10 cellular contexts compared by ENCODE assay signal in genomic region chr22:35761037-35761436, GRCh38. TPM values are rescaled to one million over a fixed set of nuclear protein-coding genes. Genes with fewer than 3 reads are reported as not detected.
DNase-seq lines count a peak whose midpoint lies in the region; ATAC-seq and TF ChIP-seq lines count a peak whose summit lies in the region.
"Had no signal": no experiment of that assay in that cellular context is flagged by ENCODE, and none has a peak within 500 bp of the region (broad histone marks: within the 10 kb centered on the region; RNA-seq: fewer than 3 reads in every experiment).

No MANE protein-coding gene starts in this region.

- H3K9me3 ChIP-seq in OCI-LY1 (ENCODE audit: low read length), result no peaks in the 10 kb centered on the region
- no peaks in the 10 kb centered on the region for H3K9me3 ChIP-seq in neural cell (ENCODE audit: low read length)
- H3K9me3 ChIP-seq: HAP-1 had no signal

- TF ChIP-seq CTCF in GM12864 (IDR thresholded peaks at IDR 0.05; ENCODE audit: low read depth, low read length, missing control alignments) (peak; percentile 23), OCI-LY1 (IDR thresholded peaks at IDR 0.05; ENCODE audit: low read length) (peak; percentile 48), epithelial cell of esophagus (IDR thresholded peaks at IDR 0.05; ENCODE audit: insufficient read depth, low read depth, low read length, missing control alignments) (peak; percentile 21), neural cell (IDR thresholded peaks at IDR 0.05; ENCODE audit: poor library complexity, severe bottlenecking) (peak; percentile 35), GM13976 (IDR thresholded peaks at IDR 0.05; ENCODE audit: borderline replicate concordance, control extremely low read depth, extremely low read depth, insufficient read depth, missing control alignments) (no peak)

- H3K79me2 ChIP-seq in OCI-LY1 (ENCODE audit: insufficient read depth, low read length) (no peaks in the 10 kb centered on the region), neural cell (replicated peaks; ENCODE audit: insufficient read depth, low read length) (no peaks in the 10 kb centered on the region)

- H4K20me1 ChIP-seq in OCI-LY1 (ENCODE audit: insufficient read depth, low read length) (no peaks in the 10 kb centered on the region), neural cell (ENCODE audit: insufficient read depth) (no peaks in the 10 kb centered on the region)

- H3F3A ChIP-seq in OCI-LY1 (ENCODE audit: insufficient read depth, low read length), result no peaks in the 10 kb centered on the region
- no peaks in the 10 kb centered on the region for H3F3A ChIP-seq in neural cell (ENCODE audit: insufficient read depth, low read length, poor library complexity, severe bottlenecking)

- H3K27ac ChIP-seq in OCI-LY1 (ENCODE audit: low read depth, low read length, poor library complexity, severe bottlenecking) (peak overlapping the region; percentile 99), neural cell (ENCODE audit: low read length) (no peak overlapping the region)

- H3K4me2 ChIP-seq in OCI-LY1 (ENCODE audit: low read length) (no peak overlapping the region), neural cell (ENCODE audit: low read length) (no peak overlapping the region)

- no peaks in the 10 kb centered on the region for H3K27me3 ChIP-seq in OCI-LY1 (ENCODE audit: insufficient read depth, low read length)
- no peaks in the 10 kb centered on the region for H3K27me3 ChIP-seq in neural cell (ENCODE audit: insufficient read depth, low read depth, low read length)

- H3K36me3 ChIP-seq in OCI-LY1 (ENCODE audit: insufficient read depth, low read length) (peaks cover 76% of the 10 kb centered on the region), neural cell (ENCODE audit: insufficient read depth, low read length) (peaks cover 38% of the 10 kb centered on the region)

- no peak for TF ChIP-seq EP300 in neural cell (conservative IDR thresholded peaks at IDR 0.05; ENCODE audit: poor library complexity, severe bottlenecking)

- DNase-seq in GM12864 (ENCODE audit: low read depth), result no peak
- DNase-seq in epithelial cell of esophagus (ENCODE audit: low read depth), result peak; percentile 18
- DNase-seq in GM13976 (ENCODE audit: low spot score), result no peak
- DNase-seq: naive B cell had no signal

- H3K4me3 ChIP-seq in GM12864 (ENCODE audit: low read depth, low read length) (no peak overlapping the region), OCI-LY1 (ENCODE audit: low read depth, low read length, poor library complexity, severe bottlenecking) (no peak overlapping the region), epithelial cell of esophagus (ENCODE audit: low read length) (no peak overlapping the region), neural cell (ENCODE audit: low read length) (no peak overlapping the region)
- H3K4me3 ChIP-seq: HAP-1 had no signal

- H3K9ac ChIP-seq in OCI-LY1 (ENCODE audit: low read length), result no peak overlapping the region; the same call in 1 of the 2 replicates
- H3K9ac ChIP-seq in neural cell (ENCODE audit: low read length), result no peak overlapping the region

- TF ChIP-seq RAD21 in neural cell (conservative IDR thresholded peaks at IDR 0.05), result peak; percentile 44

- peaks cover 72% of the 10 kb centered on the region for H3K4me1 ChIP-seq in OCI-LY1 (ENCODE audit: insufficient read depth, low read length, severe bottlenecking)
- H3K4me1 ChIP-seq: HAP-1 had no signal

- in situ Hi-C loops in GM13976 (cut with MboI; ENCODE audit: low sequenced_read_pairs, unreplicated experiment), result no loop called here

- no peak for ATAC-seq in HG03469 (IDR thresholded peaks at IDR 0.05; ENCODE audit: unreplicated experiment)
- ATAC-seq in GM19351 (IDR thresholded peaks at IDR 0.05; ENCODE audit: unreplicated experiment), result no peak
- ATAC-seq in HG03097 (IDR thresholded peaks at IDR 0.05; ENCODE audit: low FRiP score, unreplicated experiment), result no peak

- H2AFZ ChIP-seq in OCI-LY1 (ENCODE audit: low read length) (no peak overlapping the region), neural cell (ENCODE audit: low read depth, low read length) (no peak overlapping the region)

- no peaks in the 10 kb centered on the region for H3K9me2 ChIP-seq in OCI-LY1 (ENCODE audit: low read depth, low read length)
- H3K9me2 ChIP-seq in neural cell (ENCODE audit: insufficient read depth, low read length), result no peaks in the 10 kb centered on the region

TF ChIP-seq in neural cell, 6 proteins besides CTCF, POLR2A, EP300 and RAD21:
- TF ChIP-seq SMC3 (conservative IDR thresholded peaks at IDR 0.05; ENCODE audit: poor library complexity), result peak; percentile 12
- no peak for TF ChIP-seq POLR2AphosphoS5 (IDR thresholded peaks at IDR 0.05)

RNA-seq across cellular contexts. Expression of gene APOL5, which starts 43.4 kb away (rescaled TPM):
- not detected in 2 replicates for polyA plus RNA-seq in neural cell
- polyA minus RNA-seq in neural cell, result not detected in 2 replicates
